In the genomic region with DNA sequence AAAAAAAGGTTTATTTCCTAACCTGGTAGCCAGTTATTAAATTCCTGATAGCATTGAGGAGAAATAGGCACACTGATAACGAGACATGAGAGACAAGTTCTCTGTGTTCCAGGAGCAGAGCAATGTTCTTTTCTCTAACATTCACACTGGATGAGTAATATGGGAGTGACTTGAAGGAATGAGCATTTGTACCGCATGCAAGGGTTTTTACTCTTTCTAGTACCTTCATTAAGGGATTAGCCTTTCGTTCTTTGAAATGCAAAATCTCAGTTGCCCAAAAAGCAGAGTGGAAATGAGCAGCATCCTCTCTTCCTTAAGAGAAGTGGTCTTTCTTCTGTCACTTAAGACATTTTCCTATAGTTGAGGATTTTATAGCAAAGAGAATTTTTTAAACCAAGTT, we compare ENCODE assay signal across 13 cellular contexts. TPM values are rescaled to one million over a fixed set of nuclear protein-coding genes. Genes with fewer than 3 reads are reported as not detected.
DNase-seq lines count a peak whose midpoint lies in the region; ATAC-seq and TF ChIP-seq lines count a peak whose summit lies in the region.
"Had no signal": no experiment of that assay in that cellular context is flagged by ENCODE, and none has a peak within 500 bp of the region (broad histone marks: within the 10 kb centered on the region; RNA-seq: fewer than 3 reads in every experiment).

No MANE protein-coding gene starts in this region.

- H3K4me3 ChIP-seq in tibial nerve, result no peak overlapping the region
- H3K4me3 ChIP-seq: SJCRH30 had no signal

- peak; percentile 31 for DNase-seq in HT-29 (ENCODE audit: low spot score)
- DNase-seq in iPS DF 4.7 (ENCODE audit: extremely low read depth, low spot score), result peak; percentile 87
- DNase-seq in tibial nerve (ENCODE audit: low spot score in 2 of 2), result no peak
- DNase-seq in stimulated activated naive B cell treated with anti-CD40 and anti-IgM and Interleukin-4, amounts not matched to agents 10 μg/mL and 1 μg/mL and 100 μg/mL, for 72 hours, result no peak
- no peak for DNase-seq in DMS 273 (lab: John Stamatoyannopoulos, UW; ENCODE audit: unreplicated experiment)
- no peak for DNase-seq in posterior vena cava (ENCODE audit: low spot score)
- DNase-seq in NCI-H1092 (lab: John Stamatoyannopoulos, UW), result no peak
- DNase-seq: activated CD8-positive, alpha-beta memory T cell treated with anti-CD3 and anti-CD28 coated beads, Interleukin-2, amount 50 U/mL, for 4 hours; NCI-H1436; nephron progenitor cell; SJCRH30 had no signal

- H3K9me3 ChIP-seq in tibial nerve, result no peaks in the 10 kb centered on the region
- H3K9me3 ChIP-seq: SJCRH30 had no signal

- no peaks in the 10 kb centered on the region for H3K36me3 Mint-ChIP-seq in brain
- H3K36me3 Mint-ChIP-seq in stimulated activated naive B cell treated with anti-CD40 and anti-IgM and Interleukin-4, amounts not matched to agents 10 μg/mL and 1 μg/mL and 100 μg/mL, for 72 hours, result no peaks in the 10 kb centered on the region

- peak overlapping the region in 2 of 5 experiments; percentile 68 to 69 for H3K4me3 Mint-ChIP-seq in brain
- H3K4me3 Mint-ChIP-seq in stimulated activated naive B cell treated with anti-CD40 and anti-IgM and Interleukin-4, amounts not matched to agents 10 μg/mL and 1 μg/mL and 100 μg/mL, for 72 hours, result no peak overlapping the region
- H3K4me3 Mint-ChIP-seq: dendritic cell treated with granulocyte-macrophage colony-stimulating factor and Interleukin-4, amounts not matched to agents 40 ng/mL and 50 ng/mL, for 4 days; nephron progenitor cell had no signal

- WGBS in tibial nerve, 2 donors, result 38 to 44% methylated on average over 3 of the region's 3 CpGs

- no peak for ATAC-seq in stimulated activated naive B cell treated with anti-CD40 and anti-IgM and Interleukin-4, amounts not matched to agents 10 μg/mL and 1 μg/mL and 100 μg/mL, for 72 hours (replicated peaks)

- peaks cover 44% of the 10 kb centered on the region for H3K4me1 Mint-ChIP-seq in brain
- peaks cover 0 to 4% of the 10 kb centered on the region in 2 donors for H3K4me1 Mint-ChIP-seq in stimulated activated naive B cell treated with anti-CD40 and anti-IgM and Interleukin-4, amounts not matched to agents 10 μg/mL and 1 μg/mL and 100 μg/mL, for 72 hours

- no peaks in the 10 kb centered on the region for H3K9me3 Mint-ChIP-seq in brain
- no peaks in the 10 kb centered on the region for H3K9me3 Mint-ChIP-seq in stimulated activated naive B cell treated with anti-CD40 and anti-IgM and Interleukin-4, amounts not matched to agents 10 μg/mL and 1 μg/mL and 100 μg/mL, for 72 hours
- H3K9me3 Mint-ChIP-seq: dendritic cell treated with granulocyte-macrophage colony-stimulating factor and Interleukin-4, amounts not matched to agents 40 ng/mL and 50 ng/mL, for 4 days; nephron progenitor cell had no signal

- no peaks in the 10 kb centered on the region for H3K27me3 ChIP-seq in tibial nerve
- H3K27me3 ChIP-seq: SJCRH30 had no signal

- H3K27ac ChIP-seq in tibial nerve, result peak overlapping the region in 3 of 4 donors; percentile 23 to 43 (median 41)
- H3K27ac ChIP-seq: SJCRH30 had no signal

- H3K27me3 Mint-ChIP-seq in brain, result peaks cover 3% of the 10 kb centered on the region
- no peaks in the 10 kb centered on the region for H3K27me3 Mint-ChIP-seq in stimulated activated naive B cell treated with anti-CD40 and anti-IgM and Interleukin-4, amounts not matched to agents 10 μg/mL and 1 μg/mL and 100 μg/mL, for 72 hours
- H3K27me3 Mint-ChIP-seq: dendritic cell treated with granulocyte-macrophage colony-stimulating factor and Interleukin-4, amounts not matched to agents 40 ng/mL and 50 ng/mL, for 4 days had no signal

- H3K27ac Mint-ChIP-seq in brain, result peak overlapping the region in 3 of 5 experiments; percentile 52 to 83 (median 60)
- no peak overlapping the region for H3K27ac Mint-ChIP-seq in stimulated activated naive B cell treated with anti-CD40 and anti-IgM and Interleukin-4, amounts not matched to agents 10 μg/mL and 1 μg/mL and 100 μg/mL, for 72 hours
- H3K27ac Mint-ChIP-seq: dendritic cell treated with granulocyte-macrophage colony-stimulating factor and Interleukin-4, amounts not matched to agents 40 ng/mL and 50 ng/mL, for 4 days; nephron progenitor cell had no signal

- H3K4me1 ChIP-seq in tibial nerve, result peaks cover 0 to 48% (median 17%) of the 10 kb centered on the region in 4 donors

- TF ChIP-seq EP300 in tibial nerve (IDR thresholded peaks at IDR 0.05), result peak in 1 of 2 donors; percentile 38

- intact Hi-C loops in posterior vena cava (cut with DNase I), result loop anchor here in 1 of 2 donors (10.0 kb wide), 1 partner anchor 211 kb away; no protein-coding TSS in a partner anchor

- H3K36me3 ChIP-seq in tibial nerve, result no peaks in the 10 kb centered on the region
- H3K36me3 ChIP-seq: SJCRH30 had no signal

- TF ChIP-seq POLR2A in tibial nerve (IDR thresholded peaks at IDR 0.05), result no peak

- no peak for TF ChIP-seq CTCF in brain (conservative IDR thresholded peaks at IDR 0.05)
- no peak for TF ChIP-seq CTCF in tibial nerve (IDR thresholded peaks at IDR 0.05)

RNA-seq across cellular contexts. Expression of a gene that starts 54.7 kb away (rescaled TPM):
- total RNA-seq in HT-29 (2014; rRNA removed; shearing (Covaris generic)), result 17.3 and 19.2 TPM in 2 replicates
- polyA plus RNA-seq in brain (ENCODE audit: insufficient read depth, low read depth, low replicate concordance), result 1.6 TPM
- total RNA-seq in tibial nerve, result 100 to 1,000 TPM in 1 of 4 donors, 10 to 100 TPM in 3; 78.3 to 102 (median 84.2) TPM
- total RNA-seq in posterior vena cava, result 10 to 100 TPM; 24.5 to 26.7 TPM

Comparison
In these comparisons a context has a peak if more than half of its experiments do, and no peak if none do; other contexts are left out.
1. DNase-seq: peak in HT-29 (single experiment) and iPS DF 4.7 (single experiment); none in tibial nerve (0 of 2), stimulated activated naive B cell treated with anti-CD40 and anti-IgM and Interleukin-4, amounts not matched to agents 10 μg/mL and 1 μg/mL and 100 μg/mL, for 72 hours (single experiment), DMS 273 (single experiment), posterior vena cava (single experiment) and NCI-H1092 (single experiment).